ENCODE assay signal across 10 cellular contexts in genomic region chr10:88728107-88728763, GRCh38. TPM values are rescaled to one million over a fixed set of nuclear protein-coding genes. Genes with fewer than 3 reads are reported as not detected.
A peak's percentile ranks its signal among the peaks of the same experiment; 100 is the strongest.
DNase-seq lines count a peak whose midpoint lies in the region; ATAC-seq lines count a peak whose summit lies in the region.
"Had no signal": no experiment of that assay in that cellular context is flagged by ENCODE, and none has a peak within 500 bp of the region (broad histone marks: within the 10 kb centered on the region; RNA-seq: fewer than 3 reads in every experiment).

No MANE protein-coding gene starts in this region.

- H3K4me1 Mint-ChIP-seq in T-helper 2 cell treated with Interferon-gamma antibody and Interleukin-4, amounts not matched to agents 5 μg/mL and 100 μg/mL, for 36 hours (ENCODE audit: low read depth), result peaks cover 6% of the 10 kb centered on the region

- peak; percentile 44 for ATAC-seq in esophagus mucosa
- ATAC-seq in HG02870 (IDR thresholded peaks at IDR 0.05; ENCODE audit: unreplicated experiment), result no peak

- no peak overlapping the region for H3K4me3 Mint-ChIP-seq in T-helper 2 cell treated with Interferon-gamma antibody and Interleukin-4, amounts not matched to agents 5 μg/mL and 100 μg/mL, for 36 hours

- H3K9me3 Mint-ChIP-seq in T-helper 2 cell treated with Interferon-gamma antibody and Interleukin-4, amounts not matched to agents 5 μg/mL and 100 μg/mL, for 36 hours, result no peaks in the 10 kb centered on the region

- H3K36me3 Mint-ChIP-seq in T-helper 2 cell treated with Interferon-gamma antibody and Interleukin-4, amounts not matched to agents 5 μg/mL and 100 μg/mL, for 36 hours (ENCODE audit: low read depth), result no peaks in the 10 kb centered on the region

- peaks cover 14% of the 10 kb centered on the region for H3K27me3 Mint-ChIP-seq in T-helper 2 cell treated with Interferon-gamma antibody and Interleukin-4, amounts not matched to agents 5 μg/mL and 100 μg/mL, for 36 hours (ENCODE audit: low read depth)

- DNase-seq in NCI-H526 (lab: John Stamatoyannopoulos, UW), result peak; percentile 9 to 50
- no peak for DNase-seq in NCI-H526 treated with DMSO at 0.1 percent for 48 hours (lab: John Stamatoyannopoulos, UW)
- DNase-seq in T-helper 2 cell treated with Interferon-gamma antibody and Interleukin-4, amounts not matched to agents 5 μg/mL and 100 μg/mL, for 36 hours (ENCODE audit: low spot score), result peak; percentile 50
- DNase-seq in stimulated activated CD8-positive, alpha-beta memory T cell treated with anti-CD3 and anti-CD28 coated beads, Interleukin-4, amount 100 ng/mL, for 48 hours, result peak; percentile 85
- no peak for DNase-seq in NCI-H1417 (lab: John Stamatoyannopoulos, UW)
- no peak for DNase-seq in DMS153 (lab: John Stamatoyannopoulos, UW)

- no peak overlapping the region for H3K27ac Mint-ChIP-seq in T-helper 2 cell treated with Interferon-gamma antibody and Interleukin-4, amounts not matched to agents 5 μg/mL and 100 μg/mL, for 36 hours

RNA-seq across cellular contexts. Expression of gene LIPK, which starts 22.2 kb away (rescaled TPM):
- 3.3 TPM for total RNA-seq in esophagus mucosa
- total RNA-seq: astrocyte, HT1080 had no signal

RNA-seq across cellular contexts. Expression of gene LIPN, which starts 31.6 kb away (rescaled TPM):
- 1.4 TPM for total RNA-seq in esophagus mucosa
- total RNA-seq: astrocyte, HT1080 had no signal

Comparison
In these comparisons a context has a peak if more than half of its experiments do, and no peak if none do; other contexts are left out.
1. DNase-seq: peak in NCI-H526 (2 of 2), T-helper 2 cell treated with Interferon-gamma antibody and Interleukin-4, amounts not matched to agents 5 μg/mL and 100 μg/mL, for 36 hours (single experiment) and stimulated activated CD8-positive, alpha-beta memory T cell treated with anti-CD3 and anti-CD28 coated beads, Interleukin-4, amount 100 ng/mL, for 48 hours (single experiment); none in NCI-H526 treated with DMSO at 0.1 percent for 48 hours (single experiment), NCI-H1417 (0 of 3) and DMS153 (single experiment).